Comparison of ENCODE assay signal across 1 cellular context in the genomic region with DNA sequence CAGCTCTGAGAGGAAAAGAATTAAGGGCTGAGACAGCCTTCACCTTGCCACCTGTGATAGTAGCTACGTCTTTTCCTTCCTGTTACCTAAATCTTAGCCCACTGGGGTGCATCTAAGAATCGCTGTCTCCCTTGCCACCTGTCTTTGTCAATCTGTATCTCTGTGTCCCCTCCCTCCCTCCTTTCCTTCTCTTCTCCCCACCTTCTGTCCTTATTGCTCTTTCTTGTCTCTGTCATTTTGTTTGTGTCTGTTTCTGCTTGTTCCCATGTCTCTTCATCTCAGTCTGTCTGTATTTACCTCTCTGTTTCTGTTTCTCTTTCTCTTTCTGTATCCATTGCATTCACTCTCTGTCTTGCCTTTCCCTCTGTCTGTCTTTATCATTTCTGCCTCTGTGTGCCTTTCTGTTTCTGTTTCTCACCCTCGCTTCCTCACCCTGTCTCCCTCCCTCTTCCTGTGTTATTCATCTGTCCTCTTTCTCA.
TF ChIP-seq lines count a peak whose summit lies in the region.

No MANE protein-coding gene starts in this region.

TF ChIP-seq in SK-N-SH, 30 proteins besides CTCF, POLR2A, EP300 and RAD21:
- TF ChIP-seq REST (IDR thresholded peaks at IDR 0.05; ENCODE audit: low read depth, low read length) (no peak), TAF1 (IDR thresholded peaks at IDR 0.05; ENCODE audit: borderline replicate concordance, low read depth, low read length) (no peak), IRF3 (IDR thresholded peaks at IDR 0.05; ENCODE audit: low read depth, low read length) (no peak), GABPA (IDR thresholded peaks at IDR 0.05; ENCODE audit: low read depth) (no peak), EZH2phosphoT487 (IDR thresholded peaks at IDR 0.05; ENCODE audit: borderline replicate concordance, low read depth) (no peak), CHD2 (IDR thresholded peaks at IDR 0.05; ENCODE audit: low read length, partially characterized antibody) (no peak)
- TF ChIP-seq, protein P1, sequence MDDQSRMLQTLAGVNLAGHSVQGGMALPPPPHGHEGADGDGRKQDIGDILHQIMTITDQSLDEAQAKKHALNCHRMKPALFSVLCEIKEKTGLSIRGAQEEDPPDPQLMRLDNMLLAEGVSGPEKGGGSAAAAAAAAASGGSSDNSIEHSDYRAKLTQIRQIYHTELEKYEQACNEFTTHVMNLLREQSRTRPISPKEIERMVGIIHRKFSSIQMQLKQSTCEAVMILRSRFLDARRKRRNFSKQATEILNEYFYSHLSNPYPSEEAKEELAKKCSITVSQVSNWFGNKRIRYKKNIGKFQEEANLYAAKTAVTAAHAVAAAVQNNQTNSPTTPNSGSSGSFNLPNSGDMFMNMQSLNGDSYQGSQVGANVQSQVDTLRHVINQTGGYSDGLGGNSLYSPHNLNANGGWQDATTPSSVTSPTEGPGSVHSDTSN (IDR thresholded peaks at IDR 0.05), result no peak
- TF ChIP-seq, protein P2, sequence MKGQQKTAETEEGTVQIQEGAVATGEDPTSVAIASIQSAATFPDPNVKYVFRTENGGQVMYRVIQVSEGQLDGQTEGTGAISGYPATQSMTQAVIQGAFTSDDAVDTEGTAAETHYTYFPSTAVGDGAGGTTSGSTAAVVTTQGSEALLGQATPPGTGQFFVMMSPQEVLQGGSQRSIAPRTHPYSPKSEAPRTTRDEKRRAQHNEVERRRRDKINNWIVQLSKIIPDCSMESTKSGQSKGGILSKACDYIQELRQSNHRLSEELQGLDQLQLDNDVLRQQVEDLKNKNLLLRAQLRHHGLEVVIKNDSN (IDR thresholded peaks at IDR 0.05; ENCODE audit: borderline replicate concordance, low read depth), result no peak
